ENCODE assay signal across 13 cellular contexts in the genomic region with DNA sequence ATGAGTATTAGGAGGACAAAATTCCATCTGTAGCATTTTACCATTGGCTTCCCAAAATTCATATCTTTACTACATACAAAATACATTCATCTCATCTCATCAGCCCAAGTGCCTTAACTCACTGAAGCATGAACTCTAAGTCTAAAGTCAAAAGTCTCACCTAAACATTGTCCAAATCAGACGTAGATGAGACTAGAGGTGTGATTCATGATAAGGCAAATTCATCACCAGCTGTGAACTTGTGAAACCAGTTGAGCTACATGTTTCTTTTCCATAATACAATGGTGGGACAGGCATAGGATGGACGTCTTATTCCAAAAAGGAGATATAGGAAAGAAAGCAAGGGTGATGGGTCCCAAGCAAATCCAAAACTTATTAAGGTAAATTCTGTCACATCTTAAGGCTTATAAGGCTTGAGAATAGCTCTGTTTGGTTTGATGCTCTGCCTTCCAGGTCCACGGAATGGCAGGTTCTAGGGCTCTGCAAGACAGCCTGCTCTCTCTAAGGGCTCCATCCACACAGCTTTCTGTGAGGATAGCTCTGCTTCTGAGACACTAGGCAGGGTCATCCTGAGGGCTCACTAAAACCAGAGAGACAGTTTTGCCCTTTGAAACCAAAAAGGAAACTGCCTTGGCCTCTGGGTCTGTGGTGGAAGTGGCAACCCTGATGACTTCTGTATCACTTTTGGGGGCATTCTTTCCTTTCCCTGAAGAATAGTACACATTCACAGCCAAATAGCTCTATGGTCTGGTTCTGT. TPM values are rescaled to one million over a fixed set of nuclear protein-coding genes. Genes with fewer than 3 reads are reported as not detected.
DNase-seq lines count a peak whose midpoint lies in the region; ATAC-seq lines count a peak whose summit lies in the region.
"Had no signal": no experiment of that assay in that cellular context is flagged by ENCODE, and none has a peak within 500 bp of the region (broad histone marks: within the 10 kb centered on the region; RNA-seq: fewer than 3 reads in every experiment).

No MANE protein-coding gene starts in this region.

- peaks cover 27% of the 10 kb centered on the region for H3K36me3 Mint-ChIP-seq in central memory CD8-positive, alpha-beta T cell (ENCODE audit: insufficient read depth)

- H3K27ac Mint-ChIP-seq in central memory CD8-positive, alpha-beta T cell (ENCODE audit: low read depth), result peak overlapping the region; percentile 63

- H3K4me1 Mint-ChIP-seq in central memory CD8-positive, alpha-beta T cell, result peaks cover 33% of the 10 kb centered on the region
- H3K4me1 Mint-ChIP-seq: neural crest cell had no signal

- ATAC-seq in GM18502 (IDR thresholded peaks at IDR 0.05; ENCODE audit: poor library complexity, unreplicated experiment) (peak; percentile 68), GM19467 (IDR thresholded peaks at IDR 0.05; ENCODE audit: unreplicated experiment) (peak; percentile 52), HG03196 (IDR thresholded peaks at IDR 0.05; ENCODE audit: unreplicated experiment) (peak; percentile 69), sciatic nerve (no peak)
- no peak for ATAC-seq in central memory CD8-positive, alpha-beta T cell (replicated peaks; ENCODE audit: extremely low read depth, poor library complexity, severe bottlenecking)
- ATAC-seq: HepG2 had no signal

- H3K9me3 Mint-ChIP-seq in central memory CD8-positive, alpha-beta T cell, result no peaks in the 10 kb centered on the region
- H3K9me3 Mint-ChIP-seq: neural crest cell had no signal

- DNase-seq in central memory CD8-positive, alpha-beta T cell (ENCODE audit: low spot score in 2 of 2), result no peak
- DNase-seq in head of caudate nucleus (no peak), sciatic nerve (ENCODE audit: low spot score) (no peak), NCI-H524 (lab: John Stamatoyannopoulos, UW) (no peak)
- DNase-seq in stimulated activated CD4-positive, alpha-beta T cell treated with anti-CD3 and anti-CD28 coated beads, Interleukin-1b, Interleukin-23, amount 100 ng/mL, for 48 hours, result no peak
- DNase-seq: activated T-cell treated with anti-CD3 and anti-CD28 coated beads, Interleukin-2, amount 50 U/mL, for 1 hour; C1 segment of cervical spinal cord; NCI-H187 had no signal

- no peak overlapping the region for H3K4me3 Mint-ChIP-seq in central memory CD8-positive, alpha-beta T cell
- H3K4me3 Mint-ChIP-seq: neural crest cell had no signal

- H3K27me3 Mint-ChIP-seq in central memory CD8-positive, alpha-beta T cell, result no peaks in the 10 kb centered on the region

- intact Hi-C loops in head of caudate nucleus (cut with DNase I), result no loop called here
- intact Hi-C loops in sciatic nerve (cut with DNase I), result no loop called here

RNA-seq across cellular contexts. Expression of a gene that starts 9.6 kb away (rescaled TPM):
- 21.0 TPM for total RNA-seq in sciatic nerve

RNA-seq across cellular contexts. Expression of a gene that starts 35.0 kb away (rescaled TPM):
- total RNA-seq in sciatic nerve, result 35.7 TPM

Comparison
In these comparisons a context has a peak if more than half of its experiments do, and no peak if none do; other contexts are left out.
1. ATAC-seq: peak in GM18502 (single experiment), GM19467 (single experiment) and HG03196 (single experiment); none in central memory CD8-positive, alpha-beta T cell (single experiment) and sciatic nerve (single experiment).